1 cellular context compared by ENCODE assay signal in the genomic region with DNA sequence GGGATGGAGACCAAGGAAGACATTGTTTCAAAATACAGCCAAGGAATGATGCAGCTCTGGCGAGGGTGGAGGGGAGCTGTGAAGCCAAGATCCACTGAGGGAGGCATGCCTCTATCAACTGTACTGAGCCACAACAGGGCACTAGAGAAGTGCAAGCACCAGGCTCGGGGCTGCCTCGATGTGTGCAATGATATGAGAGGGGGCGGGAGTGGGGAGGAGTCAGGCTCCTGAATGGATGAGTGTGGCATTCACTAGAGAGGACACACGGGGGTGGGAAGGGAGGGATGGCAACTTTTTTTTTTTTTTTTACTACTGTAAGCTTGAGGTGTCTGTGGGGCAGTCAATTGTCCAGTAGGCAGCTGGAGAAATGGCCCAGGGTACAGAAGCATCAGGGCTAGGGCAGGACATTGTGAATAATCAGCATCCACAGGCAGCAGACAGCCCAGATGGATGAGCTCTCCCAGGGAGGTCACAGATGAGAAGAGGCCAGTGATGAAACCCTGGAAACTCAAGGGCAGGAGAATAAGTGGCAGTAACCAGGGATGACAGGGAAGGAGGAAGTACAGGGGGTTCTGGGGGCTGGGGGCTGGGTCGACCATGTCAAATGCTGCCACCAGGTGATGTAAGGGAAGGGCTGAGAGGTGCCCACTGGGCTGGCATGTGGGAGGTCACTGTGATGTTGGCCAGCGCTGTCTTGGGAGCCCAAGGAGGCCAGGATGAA.
A peak's percentile ranks its signal among the peaks of the same experiment; 100 is the strongest.
TF ChIP-seq lines count a peak whose summit lies in the region.

No MANE protein-coding gene starts in this region.

TF ChIP-seq in HEK293, 187 proteins besides CTCF, POLR2A, EP300 and RAD21 (continued from another document):
- TF ChIP-seq, protein P1, sequence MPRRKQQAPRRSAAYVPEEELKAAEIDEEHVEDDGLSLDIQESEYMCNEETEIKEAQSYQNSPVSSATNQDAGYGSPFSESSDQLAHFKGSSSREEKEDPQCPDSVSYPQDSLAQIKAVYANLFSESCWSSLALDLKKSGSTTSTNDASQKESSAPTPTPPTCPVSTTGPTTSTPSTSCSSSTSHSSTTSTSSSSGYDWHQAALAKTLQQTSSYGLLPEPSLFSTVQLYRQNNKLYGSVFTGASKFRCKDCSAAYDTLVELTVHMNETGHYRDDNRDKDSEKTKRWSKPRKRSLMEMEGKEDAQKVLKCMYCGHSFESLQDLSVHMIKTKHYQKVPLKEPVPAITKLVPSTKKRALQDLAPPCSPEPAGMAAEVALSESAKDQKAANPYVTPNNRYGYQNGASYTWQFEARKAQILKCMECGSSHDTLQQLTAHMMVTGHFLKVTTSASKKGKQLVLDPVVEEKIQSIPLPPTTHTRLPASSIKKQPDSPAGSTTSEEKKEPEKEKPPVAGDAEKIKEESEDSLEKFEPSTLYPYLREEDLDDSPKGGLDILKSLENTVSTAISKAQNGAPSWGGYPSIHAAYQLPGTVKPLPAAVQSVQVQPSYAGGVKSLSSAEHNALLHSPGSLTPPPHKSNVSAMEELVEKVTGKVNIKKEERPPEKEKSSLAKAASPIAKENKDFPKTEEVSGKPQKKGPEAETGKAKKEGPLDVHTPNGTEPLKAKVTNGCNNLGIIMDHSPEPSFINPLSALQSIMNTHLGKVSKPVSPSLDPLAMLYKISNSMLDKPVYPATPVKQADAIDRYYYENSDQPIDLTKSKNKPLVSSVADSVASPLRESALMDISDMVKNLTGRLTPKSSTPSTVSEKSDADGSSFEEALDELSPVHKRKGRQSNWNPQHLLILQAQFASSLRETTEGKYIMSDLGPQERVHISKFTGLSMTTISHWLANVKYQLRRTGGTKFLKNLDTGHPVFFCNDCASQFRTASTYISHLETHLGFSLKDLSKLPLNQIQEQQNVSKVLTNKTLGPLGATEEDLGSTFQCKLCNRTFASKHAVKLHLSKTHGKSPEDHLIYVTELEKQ (tag by site-specific recombination; IDR thresholded peaks at IDR 0.05; ENCODE audit: borderline replicate concordance) = no peak
- peak; percentile 70 for TF ChIP-seq ZFHX2 (tag by site-specific recombination; conservative IDR thresholded peaks at IDR 0.05)
- TF ChIP-seq ZNF121 (tag by site-specific recombination; IDR thresholded peaks at IDR 0.05) = no peak
- TF ChIP-seq ZNF174 (tag by site-specific recombination; IDR thresholded peaks at IDR 0.05) = no peak
- no peak for TF ChIP-seq ZNF777 (tag by site-specific recombination; IDR thresholded peaks at IDR 0.05; ENCODE audit: borderline replicate concordance)
- TF ChIP-seq ZNF366 (tag by site-specific recombination; conservative IDR thresholded peaks at IDR 0.05) = no peak
- TF ChIP-seq ZNF266 (tag by site-specific recombination; IDR thresholded peaks at IDR 0.05; ENCODE audit: low read depth) = no peak
- 0 out of 2 replicates have a peak, but pooled peaks have one; percentile 17 for TF ChIP-seq SP3 (tag by site-specific recombination; IDR thresholded peaks at IDR 0.05)
- TF ChIP-seq, protein P2, sequence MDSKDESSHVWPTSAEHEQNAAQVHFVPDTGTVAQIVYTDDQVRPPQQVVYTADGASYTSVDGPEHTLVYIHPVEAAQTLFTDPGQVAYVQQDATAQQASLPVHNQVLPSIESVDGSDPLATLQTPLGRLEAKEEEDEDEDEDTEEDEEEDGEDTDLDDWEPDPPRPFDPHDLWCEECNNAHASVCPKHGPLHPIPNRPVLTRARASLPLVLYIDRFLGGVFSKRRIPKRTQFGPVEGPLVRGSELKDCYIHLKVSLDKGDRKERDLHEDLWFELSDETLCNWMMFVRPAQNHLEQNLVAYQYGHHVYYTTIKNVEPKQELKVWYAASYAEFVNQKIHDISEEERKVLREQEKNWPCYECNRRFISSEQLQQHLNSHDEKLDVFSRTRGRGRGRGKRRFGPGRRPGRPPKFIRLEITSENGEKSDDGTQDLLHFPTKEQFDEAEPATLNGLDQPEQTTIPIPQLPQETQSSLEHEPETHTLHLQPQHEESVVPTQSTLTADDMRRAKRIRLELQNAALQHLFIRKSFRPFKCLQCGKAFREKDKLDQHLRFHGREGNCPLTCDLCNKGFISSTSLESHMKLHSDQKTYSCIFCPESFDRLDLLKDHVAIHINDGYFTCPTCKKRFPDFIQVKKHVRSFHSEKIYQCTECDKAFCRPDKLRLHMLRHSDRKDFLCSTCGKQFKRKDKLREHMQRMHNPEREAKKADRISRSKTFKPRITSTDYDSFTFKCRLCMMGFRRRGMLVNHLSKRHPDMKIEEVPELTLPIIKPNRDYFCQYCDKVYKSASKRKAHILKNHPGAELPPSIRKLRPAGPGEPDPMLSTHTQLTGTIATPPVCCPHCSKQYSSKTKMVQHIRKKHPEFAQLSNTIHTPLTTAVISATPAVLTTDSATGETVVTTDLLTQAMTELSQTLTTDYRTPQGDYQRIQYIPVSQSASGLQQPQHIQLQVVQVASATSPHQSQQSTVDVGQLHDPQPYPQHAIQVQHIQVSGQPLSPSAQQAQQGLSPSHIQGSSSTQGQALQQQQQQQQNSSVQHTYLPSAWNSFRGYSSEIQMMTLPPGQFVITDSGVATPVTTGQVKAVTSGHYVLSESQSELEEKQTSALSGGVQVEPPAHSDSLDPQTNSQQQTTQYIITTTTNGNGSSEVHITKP (tag by site-specific recombination; IDR thresholded peaks at IDR 0.05) = 0 out of 2 replicates have a peak, but pooled peaks have one; percentile 25
- no peak for TF ChIP-seq ZNF292 (tag by site-specific recombination; IDR thresholded peaks at IDR 0.05; ENCODE audit: borderline replicate concordance, low read depth)
- TF ChIP-seq GLIS1 (tag by site-specific recombination; IDR thresholded peaks at IDR 0.05) = peak; percentile 53; the same call in 1 of the 2 replicates
- no peak for TF ChIP-seq TRIM28 (IDR thresholded peaks at IDR 0.05; ENCODE audit: borderline replicate concordance, low read length)
- TF ChIP-seq ZNF10 (tag by site-specific recombination; IDR thresholded peaks at IDR 0.05) = no peak
- no peak for TF ChIP-seq OSR2 (tag by site-specific recombination; IDR thresholded peaks at IDR 0.05)
- no peak for TF ChIP-seq ZFP37 (tag by site-specific recombination; IDR thresholded peaks at IDR 0.05)
- TF ChIP-seq, protein P3, sequence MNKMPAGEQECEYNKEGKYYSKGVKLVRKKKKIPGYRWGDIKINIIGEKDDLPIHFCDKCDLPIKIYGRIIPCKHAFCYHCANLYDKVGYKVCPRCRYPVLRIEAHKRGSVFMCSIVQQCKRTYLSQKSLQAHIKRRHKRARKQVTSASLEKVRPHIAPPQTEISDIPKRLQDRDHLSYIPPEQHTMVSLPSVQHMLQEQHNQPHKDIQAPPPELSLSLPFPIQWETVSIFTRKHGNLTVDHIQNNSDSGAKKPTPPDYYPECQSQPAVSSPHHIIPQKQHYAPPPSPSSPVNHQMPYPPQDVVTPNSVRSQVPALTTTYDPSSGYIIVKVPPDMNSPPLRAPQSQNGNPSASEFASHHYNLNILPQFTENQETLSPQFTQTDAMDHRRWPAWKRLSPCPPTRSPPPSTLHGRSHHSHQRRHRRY (tag by site-specific recombination; IDR thresholded peaks at IDR 0.05) = no peak
- no peak for TF ChIP-seq ZNF239 (tag by site-specific recombination; IDR thresholded peaks at IDR 0.05)
- no peak for TF ChIP-seq RBAK (tag by site-specific recombination; IDR thresholded peaks at IDR 0.05)
- peak; percentile 8 for TF ChIP-seq ZBTB26 (tag by site-specific recombination; optimal IDR thresholded peaks at IDR 0.05)
- TF ChIP-seq ZBTB17 (tag by site-specific recombination; IDR thresholded peaks at IDR 0.05) = peak; percentile 42; the same call in 1 of the 2 replicates
